ENCODE assay signal across 18 cellular contexts in the genomic region with DNA sequence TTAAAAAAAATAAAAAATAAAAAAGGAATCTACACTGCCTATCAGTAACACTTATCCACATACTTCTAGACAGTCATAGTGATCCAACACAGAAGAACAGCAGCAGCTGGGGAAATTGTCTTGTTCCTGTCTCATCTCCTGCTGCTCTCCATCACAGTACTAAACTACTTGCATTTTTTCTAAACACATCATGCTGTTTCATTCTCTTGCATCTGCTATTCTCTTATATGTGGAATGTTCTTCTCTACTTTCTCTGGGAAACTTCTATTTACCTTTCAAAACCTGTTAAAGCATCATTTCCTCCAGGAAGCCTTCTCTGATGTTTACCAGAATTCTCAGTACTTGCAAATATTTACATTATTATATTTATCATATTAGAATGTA. TPM values are rescaled to one million over a fixed set of nuclear protein-coding genes. Genes with fewer than 3 reads are reported as not detected.
DNase-seq lines count a peak whose midpoint lies in the region; ATAC-seq, FAIRE-seq and TF ChIP-seq lines count a peak whose summit lies in the region.
"Had no signal": no experiment of that assay in that cellular context is flagged by ENCODE, and none has a peak within 500 bp of the region (broad histone marks: within the 10 kb centered on the region; RNA-seq: fewer than 3 reads in every experiment).

No MANE protein-coding gene starts in this region.

- no peak for TF ChIP-seq EP300 in H1 (IDR thresholded peaks at IDR 0.05; ENCODE audit: borderline replicate concordance in 1 of 2, low read depth in 2 of 2, low read length in 2 of 2)

- no peak overlapping the region for H3K4ac ChIP-seq in H1 (replicated peaks; ENCODE audit: insufficient read length, low read depth, low read length)
- H3K4ac ChIP-seq in mesenchymal stem cell (ENCODE audit: low read depth in 1 of 2, low read length in 2 of 2): no peak overlapping the region

- H3K36me3 Mint-ChIP-seq in T-cell: peaks cover 9% of the 10 kb centered on the region

- H3K4me3 ChIP-seq in H1 (ENCODE audit: extremely low read depth in 1 of 4, insufficient read depth in 2 of 4, low read depth in 3 of 4, low read length in 4 of 4): no peak overlapping the region
- no peak overlapping the region for H3K4me3 ChIP-seq in mesenchymal stem cell (ENCODE audit: insufficient read depth in 1 of 2, low read depth in 1 of 2, low read length in 2 of 2)
- H3K4me3 ChIP-seq: K562, tibial nerve had no signal

- no peaks in the 10 kb centered on the region for H3K36me3 ChIP-seq in H1 (ENCODE audit: control insufficient read depth in 2 of 4, insufficient read depth in 4 of 4, low read length in 3 of 4)
- peaks cover 0 to 16% of the 10 kb centered on the region in 2 experiments for H3K36me3 ChIP-seq in mesenchymal stem cell (ENCODE audit: control insufficient read depth in 1 of 2, insufficient read depth in 2 of 2, low read depth in 1 of 2, low read length in 2 of 2)

- H3K9me3 ChIP-seq in H1 (ENCODE audit: insufficient read depth in 2 of 2, low read depth in 1 of 2, low read length in 1 of 2) (no peaks in the 10 kb centered on the region), mesenchymal stem cell (ENCODE audit: control insufficient read depth, low read length) (no peaks in the 10 kb centered on the region)
- H3K9me3 ChIP-seq: tibial nerve had no signal

- H4K5ac ChIP-seq in H1 (ENCODE audit: insufficient read length, low read depth, low read length): no peak overlapping the region

- no peaks in the 10 kb centered on the region for H3K9me3 Mint-ChIP-seq in T-cell

- no peak overlapping the region for H2BK120ac ChIP-seq in H1 (replicated peaks; ENCODE audit: low read depth, low read length)
- no peak overlapping the region for H2BK120ac ChIP-seq in mesenchymal stem cell (ENCODE audit: low read depth, low read length)

- TF ChIP-seq CTCF in H1 (IDR thresholded peaks at IDR 0.05; ENCODE audit: control extremely low read depth in 1 of 3, insufficient read depth in 1 of 3, low read depth in 1 of 3, low read length in 3 of 3): no peak

- no peak overlapping the region for H3K14ac ChIP-seq in H1 (ENCODE audit: insufficient read length)
- no peak overlapping the region for H3K14ac ChIP-seq in mesenchymal stem cell (ENCODE audit: low read length in 2 of 2)

- 0 out of 2 replicates have a peak overlapping the region, but pooled peaks have one; percentile 45 for H2BK5ac ChIP-seq in H1 (ENCODE audit: low read depth, low read length)
- H2BK5ac ChIP-seq in mesenchymal stem cell (ENCODE audit: low read depth, low read length, poor library complexity, severe bottlenecking): no peak overlapping the region

- H3K27me3 ChIP-seq in H1 (replicated peaks in 1 of 4; ENCODE audit: control insufficient read depth in 3 of 4, extremely low read depth in 1 of 4, insufficient read depth in 3 of 4, low read length in 3 of 4) (no peaks in the 10 kb centered on the region), mesenchymal stem cell (ENCODE audit: control insufficient read depth in 1 of 2, insufficient read depth in 1 of 2, low read length in 2 of 2) (no peaks in the 10 kb centered on the region)
- H3K27me3 ChIP-seq: tibial nerve had no signal

- H3K23ac ChIP-seq in H1 (ENCODE audit: insufficient read length) (no peak overlapping the region), mesenchymal stem cell (ENCODE audit: low read length in 2 of 2) (no peak overlapping the region)

- peak; percentile 49 for DNase-seq in AG20443 (ENCODE audit: low spot score)
- DNase-seq in NCI-H146 (lab: John Stamatoyannopoulos, UW): peak; percentile 36
- DNase-seq in H1 (ENCODE audit: low read depth in 1 of 2, low spot score in 2 of 2): peak in 1 of 2 experiments; percentile 3
- peak; percentile 80 for DNase-seq in mesenchymal stem cell
- DNase-seq in SHP77 treated with DMSO at 0.1 percent for 48 hours (lab: John Stamatoyannopoulos, UW): no peak
- DNase-seq in SHP77 (lab: John Stamatoyannopoulos, UW): no peak
- no peak for DNase-seq in T-cell
- DNase-seq in activated CD4-positive, CD25-positive, alpha-beta regulatory T cell treated with anti-CD3 and anti-CD28 coated beads, Interleukin-2, amount 50 U/mL, for 72 hours: no peak
- DNase-seq: activated naive CD4-positive, alpha-beta T cell treated with anti-CD3 and anti-CD28 coated beads for 36 hours; central memory CD4-positive, alpha-beta T cell; DND-41; midbrain; NCI-H187; NCI-H526 treated with DMSO at 0.1 percent for 48 hours had no signal

- no peaks in the 10 kb centered on the region for H3K27me3 Mint-ChIP-seq in T-cell

- ATAC-seq in T-cell (replicated peaks in 1 of 4): no peak

- no peak overlapping the region for H3K27ac Mint-ChIP-seq in T-cell
- H3K27ac Mint-ChIP-seq: activated naive CD4-positive, alpha-beta T cell treated with anti-CD3 and anti-CD28 coated beads for 36 hours had no signal

- no peaks in the 10 kb centered on the region for H4K20me1 ChIP-seq in H1 (replicated peaks in 1 of 2; ENCODE audit: control insufficient read depth in 1 of 2, insufficient read depth in 2 of 2, low read length in 2 of 2)

- CTCF ChIA-PET in H1 (lab: Charles Lee; ENCODE audit: partially characterized antibody): interaction anchor here (0.6 to 2.2 kb wide), 6 partner anchors 26 to 564 kb away, joined by 3 to 8 read pairs (median 4); a partner anchor contains a TSS
- CTCF ChIA-PET in T-cell (lab: Charles Lee): no interaction called here

- H3K9ac ChIP-seq in H1 (replicated peaks in 1 of 4; ENCODE audit: extremely low read depth in 1 of 4, low read depth in 3 of 4, low read length in 3 of 4) (no peak overlapping the region), mesenchymal stem cell (ENCODE audit: low read length) (no peak overlapping the region)

- H2BK12ac ChIP-seq in H1 (ENCODE audit: low read depth, low read length) (no peak overlapping the region), mesenchymal stem cell (ENCODE audit: low read length in 2 of 2) (no peak overlapping the region)

- FAIRE-seq in H1 (lab: Jason Lieb, UNC): no peak
- FAIRE-seq: GM12892, islet of Langerhans, K562 had no signal

- TF ChIP-seq POLR2A in H1 (IDR thresholded peaks at IDR 0.05; ENCODE audit: control extremely low read depth in 1 of 2, low read depth in 2 of 2, low read length in 2 of 2): no peak

- H3K4me1 ChIP-seq in H1 (replicated peaks in 1 of 4; ENCODE audit: control insufficient read depth in 3 of 4, insufficient read depth in 4 of 4, low read length in 3 of 4): peaks cover 0 to 10% (median 1%) of the 10 kb centered on the region in 4 experiments; a peak in 5 of 7 replicates
- H3K4me1 ChIP-seq in mesenchymal stem cell (ENCODE audit: control insufficient read depth, insufficient read depth, low read depth, low read length): peaks cover 3% of the 10 kb centered on the region

- no peaks in the 10 kb centered on the region for H3K23me2 ChIP-seq in H1 (ENCODE audit: low read depth, low read length)

- H4K8ac ChIP-seq in H1 (ENCODE audit: extremely low read depth, insufficient read depth, low read length): no peak overlapping the region
- no peak overlapping the region for H4K8ac ChIP-seq in mesenchymal stem cell (ENCODE audit: low read length)

- H4K91ac ChIP-seq in H1 (replicated peaks; ENCODE audit: insufficient read length, low read length) (no peak overlapping the region), mesenchymal stem cell (ENCODE audit: low read length) (no peak overlapping the region)

- no peak overlapping the region for H3K56ac ChIP-seq in H1 (replicated peaks; ENCODE audit: insufficient read length, low read depth, low read length)

- peak overlapping the region; percentile 10 to 18; a peak in 2 of 4 replicates for H3K4me2 ChIP-seq in H1 (ENCODE audit: insufficient read depth in 1 of 2, low read depth in 2 of 2, low read length in 2 of 2)
- no peak overlapping the region for H3K4me2 ChIP-seq in mesenchymal stem cell (ENCODE audit: low read length, poor library complexity, severe bottlenecking)

- H3K79me1 ChIP-seq in H1 (ENCODE audit: low read depth, low read length) (no peaks in the 10 kb centered on the region), mesenchymal stem cell (replicated peaks; ENCODE audit: low read length, poor library complexity, severe bottlenecking) (peaks cover 25% of the 10 kb centered on the region)

- no peak for TF ChIP-seq RAD21 in H1 (IDR thresholded peaks at IDR 0.05 in 1 of 2, conservative IDR thresholded peaks at IDR 0.05 in 1 of 2; ENCODE audit: low read depth in 2 of 2, low read length in 2 of 2)

- H2AFZ ChIP-seq in H1 (ENCODE audit: low read length) (no peak overlapping the region), mesenchymal stem cell (ENCODE audit: low read depth, low read length) (no peak overlapping the region)

- H2BK15ac ChIP-seq in H1 (ENCODE audit: low read length) (no peak overlapping the region), mesenchymal stem cell (ENCODE audit: low read depth, poor library complexity, severe bottlenecking) (no peak overlapping the region)

- no peak overlapping the region for H3K4me3 Mint-ChIP-seq in T-cell
- H3K4me3 Mint-ChIP-seq: activated naive CD4-positive, alpha-beta T cell treated with anti-CD3 and anti-CD28 coated beads for 36 hours had no signal

- no peaks in the 10 kb centered on the region for H3K79me2 ChIP-seq in H1 (ENCODE audit: control insufficient read depth in 1 of 2, insufficient read depth in 2 of 2, low read length in 2 of 2)

- H3K18ac ChIP-seq in H1 (ENCODE audit: extremely low read depth, low read length) (no peak overlapping the region), mesenchymal stem cell (ENCODE audit: low read depth in 1 of 2, low read length in 2 of 2) (no peak overlapping the region)

- no peak overlapping the region for H2BK20ac ChIP-seq in H1 (ENCODE audit: low read length)

- peaks cover 49 to 62% (median 51%) of the 10 kb centered on the region in 3 donors for H3K4me1 Mint-ChIP-seq in T-cell

- no peak overlapping the region for H3K27ac ChIP-seq in H1 (ENCODE audit: low read depth, low read length)
- H3K27ac ChIP-seq in mesenchymal stem cell (ENCODE audit: low read length, poor library complexity, severe bottlenecking): peak overlapping the region; percentile 26
- H3K27ac ChIP-seq: tibial nerve had no signal

- POLR2A ChIA-PET in H1 (lab: Charles Lee; ENCODE audit: partially characterized antibody): interaction anchor here (0.6 to 1.7 kb wide), 4 partner anchors 20 to 107 kb away, joined by 3 to 5 read pairs (median 4); a partner anchor contains a TSS
- POLR2A ChIA-PET in T-cell (lab: Charles Lee): no interaction called here

- H2AK5ac ChIP-seq in H1 (ENCODE audit: low read depth, low read length) (no peak overlapping the region), mesenchymal stem cell (ENCODE audit: low read length, severe bottlenecking) (no peak overlapping the region)

RNA-seq across cellular contexts. Expression of a gene that starts 57.0 kb away (rescaled TPM):
- 16.6 and 18.4 TPM in 2 replicates for total RNA-seq in H1 (2021; fragmentation: NEBNext Ultra II Directional; extraction: Animal tissue kit (Norgen Biotek cat#: 25700))
- 8.3 and 10.1 TPM in 2 replicates for polyA plus RNA-seq in H1 (2011; rRNA removed)
- polyA plus RNA-seq in H1 (2011; cell fraction: cytosol; rRNA removed): 7.2 TPM
- 12.8 TPM for polyA plus RNA-seq in H1 (2011; cell fraction: nucleus; rRNA removed)
- 6.9 to 11.0 TPM (median 8.5 TPM) in 4 replicates for polyA plus RNA-seq in H1 (2012, experiment 1 of 2)
- polyA plus RNA-seq in H1 (2012, experiment 2 of 2): 4.1 TPM
- polyA plus RNA-seq in H1 (2013, experiment 1 of 2): 7.4 TPM
- 7.8 TPM for polyA plus RNA-seq in H1 (2013, experiment 2 of 2)
- polyA minus RNA-seq in H1 (2011; rRNA and poly(A)+ RNA removed): 17.9 and 21.9 TPM in 2 replicates
- 11.2 TPM for polyA minus RNA-seq in H1 (2011; cell fraction: cytosol; rRNA and poly(A)+ RNA removed)
- 14.2 TPM for polyA minus RNA-seq in H1 (2011; cell fraction: nucleus; rRNA and poly(A)+ RNA removed)
- 24.9 TPM for polyA plus RNA-seq in mesenchymal stem cell (2013, experiment 1 of 2)
- 24.6 TPM for polyA plus RNA-seq in mesenchymal stem cell (2013, experiment 2 of 2)
- total RNA-seq in T-cell: 10 to 100 TPM; 18.9 to 29.6 (median 27.1) TPM

Comparison
In these comparisons a context has a peak if more than half of its experiments do, and no peak if none do; other contexts are left out.
1. DNase-seq: peak in AG20443 (single experiment), NCI-H146 (single experiment) and mesenchymal stem cell (single experiment); none in SHP77 treated with DMSO at 0.1 percent for 48 hours (single experiment), SHP77 (0 of 2), T-cell (0 of 34) and activated CD4-positive, CD25-positive, alpha-beta regulatory T cell treated with anti-CD3 and anti-CD28 coated beads, Interleukin-2, amount 50 U/mL, for 72 hours (single experiment).